23 cellular contexts compared by ENCODE assay signal in the genomic region with DNA sequence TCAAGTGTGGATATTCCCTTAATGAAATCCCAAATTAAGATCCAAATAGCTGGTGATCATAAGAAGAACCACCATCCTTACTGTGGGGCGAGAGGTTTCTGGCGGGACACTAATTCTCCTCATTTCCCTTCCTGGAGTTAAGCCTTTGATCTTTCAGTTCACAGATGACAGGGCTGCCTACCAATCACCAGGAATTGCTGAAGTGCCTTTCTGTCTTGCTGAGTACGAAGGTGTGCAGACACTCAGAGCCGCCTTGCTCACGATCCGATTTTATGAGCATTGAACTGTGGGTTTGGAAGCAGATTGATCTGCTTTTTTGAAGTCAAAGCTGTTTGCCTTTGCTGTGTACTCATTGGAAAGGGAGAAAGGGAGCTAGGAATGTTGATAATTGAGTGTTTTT.
DNase-seq lines count a peak whose midpoint lies in the region; ATAC-seq and TF ChIP-seq lines count a peak whose summit lies in the region.
"Had no signal": no experiment of that assay in that cellular context is flagged by ENCODE, and none has a peak within 500 bp of the region (broad histone marks: within the 10 kb centered on the region; RNA-seq: fewer than 3 reads in every experiment).

No MANE protein-coding gene starts in this region.

- H3K36me3 ChIP-seq in BLaER1 (no peaks in the 10 kb centered on the region), HUES6 (ENCODE audit: control insufficient read depth, insufficient read depth, low read length) (no peaks in the 10 kb centered on the region), mucosa of descending colon (ENCODE audit: low read depth) (no peaks in the 10 kb centered on the region)
- H3K36me3 ChIP-seq: heart left ventricle, lower lobe of right lung, thoracic aorta had no signal

- peak; percentile 35 for ATAC-seq in mucosa of descending colon
- ATAC-seq in foreskin keratinocyte: no peak
- no peak for ATAC-seq in activated CD8-positive, alpha-beta memory T cell treated with anti-CD3 and anti-CD28 coated beads, Interleukin-2, amount 10 ng/mL, durations not matched to agents 7 days and 5 days
- ATAC-seq: activated CD8-positive, alpha-beta T cell treated with anti-CD3 and anti-CD28 coated beads, Interleukin-2, amount 10 ng/mL, durations not matched to agents 7 days and 5 days; body of pancreas; lower lobe of right lung; stimulated activated memory B cell treated with anti-CD40 and anti-IgM and Interleukin-4, amounts not matched to agents 10 μg/mL and 1 μg/mL and 100 μg/mL, for 72 hours had no signal

- H3K4me3 ChIP-seq in BLaER1: no peak overlapping the region
- no peak overlapping the region for H3K4me3 ChIP-seq in HUES6 (ENCODE audit: low read depth, low read length)
- H3K4me3 ChIP-seq in mucosa of descending colon: no peak overlapping the region
- H3K4me3 ChIP-seq: body of pancreas, heart left ventricle, lower lobe of right lung, SK-N-MC, thoracic aorta had no signal

- H3K27me3 ChIP-seq in BLaER1 (no peaks in the 10 kb centered on the region), HUES6 (ENCODE audit: control insufficient read depth, insufficient read depth, low read length) (no peaks in the 10 kb centered on the region), foreskin keratinocyte (no peaks in the 10 kb centered on the region)
- H3K27me3 ChIP-seq: body of pancreas had no signal

- intact Hi-C loops in mucosa of descending colon (cut with DNase I, micrococcal nuclease): no loop called here

- H3K36me3 Mint-ChIP-seq in activated CD8-positive, alpha-beta memory T cell treated with anti-CD3 and anti-CD28 coated beads, Interleukin-2, amount 10 ng/mL, durations not matched to agents 7 days and 5 days: no peaks in the 10 kb centered on the region
- H3K36me3 Mint-ChIP-seq: activated naive CD8-positive, alpha-beta T cell treated with anti-CD3 and anti-CD28 coated beads for 36 hours; immature natural killer cell; stimulated activated memory B cell treated with anti-CD40 and anti-IgM and Interleukin-4, amounts not matched to agents 10 μg/mL and 1 μg/mL and 100 μg/mL, for 72 hours had no signal

- TF ChIP-seq CTCF in mucosa of descending colon (IDR thresholded peaks at IDR 0.05) (no peak), foreskin keratinocyte (conservative IDR thresholded peaks at IDR 0.05) (no peak)

- H3K9ac ChIP-seq in BLaER1 (no peak overlapping the region), HUES6 (ENCODE audit: low read length) (peak overlapping the region; percentile 13)
- H3K9ac ChIP-seq: parathyroid adenoma had no signal

- H3K27me3 Mint-ChIP-seq in activated CD8-positive, alpha-beta memory T cell treated with anti-CD3 and anti-CD28 coated beads, Interleukin-2, amount 10 ng/mL, durations not matched to agents 7 days and 5 days: peaks cover under 1% of the 10 kb centered on the region
- H3K27me3 Mint-ChIP-seq: stimulated activated memory B cell treated with anti-CD40 and anti-IgM and Interleukin-4, amounts not matched to agents 10 μg/mL and 1 μg/mL and 100 μg/mL, for 72 hours had no signal

- H3K9me3 Mint-ChIP-seq in activated CD8-positive, alpha-beta memory T cell treated with anti-CD3 and anti-CD28 coated beads, Interleukin-2, amount 10 ng/mL, durations not matched to agents 7 days and 5 days (ENCODE audit: low read depth): no peaks in the 10 kb centered on the region
- H3K9me3 Mint-ChIP-seq: activated naive CD8-positive, alpha-beta T cell treated with anti-CD3 and anti-CD28 coated beads for 36 hours; immature natural killer cell; T-helper 2 cell treated with Interferon-gamma antibody and Interleukin-4, amounts not matched to agents 5 μg/mL and 100 μg/mL, for 36 hours had no signal

- no peaks in the 10 kb centered on the region for H3K4me1 Mint-ChIP-seq in activated CD8-positive, alpha-beta memory T cell treated with anti-CD3 and anti-CD28 coated beads, Interleukin-2, amount 10 ng/mL, durations not matched to agents 7 days and 5 days
- H3K4me1 Mint-ChIP-seq: activated naive CD8-positive, alpha-beta T cell treated with anti-CD3 and anti-CD28 coated beads for 36 hours; stimulated activated memory B cell treated with anti-CD40 and anti-IgM and Interleukin-4, amounts not matched to agents 10 μg/mL and 1 μg/mL and 100 μg/mL, for 72 hours had no signal

- H4K20me1 ChIP-seq in BLaER1: no peaks in the 10 kb centered on the region

- H3K9me3 ChIP-seq in BLaER1 (no peaks in the 10 kb centered on the region), HUES6 (ENCODE audit: control insufficient read depth, insufficient read depth, low read depth, low read length) (no peaks in the 10 kb centered on the region), mucosa of descending colon (no peaks in the 10 kb centered on the region)
- H3K9me3 ChIP-seq: body of pancreas, heart left ventricle, lower lobe of right lung, thoracic aorta had no signal

- H3K4me1 ChIP-seq in BLaER1 (peaks cover 23% of the 10 kb centered on the region), HUES6 (ENCODE audit: control insufficient read depth, insufficient read depth, low read length) (peaks cover 29% of the 10 kb centered on the region; the same call in 1 of the 2 replicates), mucosa of descending colon (ENCODE audit: low read depth) (no peaks in the 10 kb centered on the region), foreskin keratinocyte (no peaks in the 10 kb centered on the region)
- H3K4me1 ChIP-seq: body of pancreas, heart left ventricle, lower lobe of right lung, parathyroid adenoma had no signal

- H3K4me2 ChIP-seq in BLaER1: peak overlapping the region; percentile 36; the same call in 1 of the 2 replicates

- DNase-seq in cerebellar cortex (ENCODE audit: low spot score): peak; percentile 71
- DNase-seq in mucosa of descending colon: no peak
- no peak for DNase-seq in NCI-H1436 (lab: John Stamatoyannopoulos, UW)
- DNase-seq in stimulated activated CD4-positive, alpha-beta T cell treated with anti-CD3 and anti-CD28 coated beads, Interleukin-4, amount 100 ng/mL, for 1 hour: no peak
- DNase-seq in foreskin keratinocyte: no peak
- DNase-seq in activated CD8-positive, alpha-beta memory T cell treated with anti-CD3 and anti-CD28 coated beads, Interleukin-2, amount 10 ng/mL, durations not matched to agents 7 days and 5 days: no peak
- DNase-seq: activated CD4-positive, CD25-positive, alpha-beta regulatory T cell; activated CD8-positive, alpha-beta T cell treated with anti-CD3 and anti-CD28 coated beads, Interleukin-2, amount 10 ng/mL, durations not matched to agents 7 days and 5 days; activated naive CD8-positive, alpha-beta T cell treated with anti-CD3 and anti-CD28 coated beads for 36 hours; body of pancreas; GF-D8; immature natural killer cell; KBM-7; lower lobe of right lung; NK-92 treated with Interleukin-12 subunit alpha and Interleukin-12 subunit beta, amount 100 ng/mL, for 24 hours had no signal

- no peak overlapping the region for H3K4me3 Mint-ChIP-seq in activated CD8-positive, alpha-beta memory T cell treated with anti-CD3 and anti-CD28 coated beads, Interleukin-2, amount 10 ng/mL, durations not matched to agents 7 days and 5 days
- H3K4me3 Mint-ChIP-seq: activated CD8-positive, alpha-beta T cell treated with anti-CD3 and anti-CD28 coated beads, Interleukin-2, amount 10 ng/mL, durations not matched to agents 7 days and 5 days; activated naive CD8-positive, alpha-beta T cell treated with anti-CD3 and anti-CD28 coated beads for 36 hours; immature natural killer cell; stimulated activated memory B cell treated with anti-CD40 and anti-IgM and Interleukin-4, amounts not matched to agents 10 μg/mL and 1 μg/mL and 100 μg/mL, for 72 hours; T-helper 2 cell treated with Interferon-gamma antibody and Interleukin-4, amounts not matched to agents 5 μg/mL and 100 μg/mL, for 36 hours had no signal

- CTCF ChIA-PET in activated CD8-positive, alpha-beta memory T cell treated with anti-CD3 and anti-CD28 coated beads, Interleukin-2, amount 10 ng/mL, durations not matched to agents 7 days and 5 days (lab: Charles Lee): no interaction called here

- H3K27ac ChIP-seq in BLaER1: no peak overlapping the region
- no peak overlapping the region; the same call in 1 of the 2 replicates for H3K27ac ChIP-seq in HUES6 (ENCODE audit: low read depth, low read length)
- H3K27ac ChIP-seq in foreskin keratinocyte: no peak overlapping the region
- H3K27ac ChIP-seq: body of pancreas, heart left ventricle, lower lobe of right lung, parathyroid adenoma, SK-N-MC, thoracic aorta had no signal

- H3K27ac Mint-ChIP-seq in activated CD8-positive, alpha-beta memory T cell treated with anti-CD3 and anti-CD28 coated beads, Interleukin-2, amount 10 ng/mL, durations not matched to agents 7 days and 5 days: no peak overlapping the region
- H3K27ac Mint-ChIP-seq: activated CD8-positive, alpha-beta T cell treated with anti-CD3 and anti-CD28 coated beads, Interleukin-2, amount 10 ng/mL, durations not matched to agents 7 days and 5 days; activated naive CD8-positive, alpha-beta T cell treated with anti-CD3 and anti-CD28 coated beads for 36 hours; immature natural killer cell; stimulated activated memory B cell treated with anti-CD40 and anti-IgM and Interleukin-4, amounts not matched to agents 10 μg/mL and 1 μg/mL and 100 μg/mL, for 72 hours; T-helper 2 cell treated with Interferon-gamma antibody and Interleukin-4, amounts not matched to agents 5 μg/mL and 100 μg/mL, for 36 hours had no signal
